In genomic region chr9:99430301-99430700, GRCh38 we compare ENCODE assay signal across 19 cellular contexts.
DNase-seq lines count a peak whose midpoint lies in the region; ATAC-seq and TF ChIP-seq lines count a peak whose summit lies in the region.
"Had no signal": no experiment of that assay in that cellular context is flagged by ENCODE, and none has a peak within 500 bp of the region (broad histone marks: within the 10 kb centered on the region; RNA-seq: fewer than 3 reads in every experiment).

No MANE protein-coding gene starts in this region.

- 84% methylated on average over 2 of the region's 2 CpGs for WGBS in esophagus muscularis mucosa

- no peaks in the 10 kb centered on the region for H3K27me3 ChIP-seq in esophagus muscularis mucosa
- H3K27me3 ChIP-seq: body of pancreas had no signal

- no peak for ATAC-seq in GM18502 (IDR thresholded peaks at IDR 0.05; ENCODE audit: poor library complexity, unreplicated experiment)
- ATAC-seq: body of pancreas, K562 had no signal

- DNase-seq in H4 (ENCODE audit: low spot score), result peak; percentile 87
- DNase-seq in SIG-M5 (lab: John Stamatoyannopoulos, UW), result peak; percentile 31
- DNase-seq in esophagus muscularis mucosa (ENCODE audit: extremely low spot score), result peak; percentile 47
- DNase-seq in skeletal muscle cell (ENCODE audit: low read depth), result peak; percentile 48
- no peak for DNase-seq in activated effector memory CD4-positive, alpha-beta T cell treated with Interleukin-2 at 50 U/mL for 16 hours
- DNase-seq in SW 1271 (lab: John Stamatoyannopoulos, UW), result no peak
- DNase-seq in activated CD4-positive, alpha-beta T cell treated with anti-CD3 and anti-CD28 coated beads for 48 hours, result no peak
- DNase-seq: activated CD8-positive, alpha-beta memory T cell treated with anti-CD3 and anti-CD28 coated beads for 24 hours; activated gamma-delta T cell; effector memory CD4-positive, alpha-beta T cell; GDM1; glutamatergic neuron; NCI-H526 treated with DMSO at 0.1 percent for 48 hours; stimulated activated CD4-positive, alpha-beta T cell treated with anti-CD3 and anti-CD28 coated beads, Interleukin-1b, Interleukin-23, amount 100 ng/mL, for 48 hours; stimulated activated CD8-positive, alpha-beta memory T cell treated with anti-CD3 and anti-CD28 coated beads, Interleukin-4, amount 100 ng/mL, for 48 hours had no signal

- TF ChIP-seq POLR2A in esophagus muscularis mucosa (IDR thresholded peaks at IDR 0.05; ENCODE audit: low read depth), result no peak

- TF ChIP-seq CTCF in esophagus muscularis mucosa (IDR thresholded peaks at IDR 0.05), result no peak

- H3K4me3 ChIP-seq in esophagus muscularis mucosa, result no peak overlapping the region
- H3K4me3 ChIP-seq in skeletal muscle cell (ENCODE audit: low read depth, low read length), result no peak overlapping the region
- H3K4me3 ChIP-seq: body of pancreas, K562 had no signal

- intact Hi-C loops in esophagus muscularis mucosa (cut with DNase I), result no loop called here

- no peak overlapping the region for H3K27ac ChIP-seq in esophagus muscularis mucosa (replicated peaks in 1 of 4)
- H3K27ac ChIP-seq: body of pancreas, C4-2B had no signal

- H3K4me1 ChIP-seq in esophagus muscularis mucosa, result no peaks in the 10 kb centered on the region
- H3K4me1 ChIP-seq: body of pancreas had no signal

- H3K9me3 ChIP-seq in esophagus muscularis mucosa, result no peaks in the 10 kb centered on the region
- H3K9me3 ChIP-seq: body of pancreas had no signal

- TF ChIP-seq EP300 in esophagus muscularis mucosa (IDR thresholded peaks at IDR 0.05), result no peak

- H3K36me3 ChIP-seq in esophagus muscularis mucosa, result no peaks in the 10 kb centered on the region

Comparison
In these comparisons a context has a peak if more than half of its experiments do, and no peak if none do; other contexts are left out.
1. DNase-seq: peak in H4 (single experiment), SIG-M5 (single experiment), esophagus muscularis mucosa (single experiment) and skeletal muscle cell (single experiment); none in activated effector memory CD4-positive, alpha-beta T cell treated with Interleukin-2 at 50 U/mL for 16 hours (single experiment), SW 1271 (0 of 2) and activated CD4-positive, alpha-beta T cell treated with anti-CD3 and anti-CD28 coated beads for 48 hours (single experiment).